ENCODE assay signal across 8 cellular contexts in genomic region chr20:48827880-48828733, GRCh38. TPM values are rescaled to one million over a fixed set of nuclear protein-coding genes. Genes with fewer than 3 reads are reported as not detected.
DNase-seq lines count a peak whose midpoint lies in the region; ATAC-seq lines count a peak whose summit lies in the region.

PREX1 (minus strand) TSS chr20:48827999; CDS start chr20:48827860, 139 bp downstream.

- peaks cover 4% of the 10 kb centered on the region for H3K27me3 Mint-ChIP-seq in activated CD8-positive, alpha-beta memory T cell treated with anti-CD3 and anti-CD28 coated beads, Interleukin-2, amount 10 ng/mL, durations not matched to agents 7 days and 5 days

- CTCF ChIA-PET in activated CD8-positive, alpha-beta memory T cell treated with anti-CD3 and anti-CD28 coated beads, Interleukin-2, amount 10 ng/mL, durations not matched to agents 7 days and 5 days (lab: Charles Lee), result interaction anchor here (0.9 to 2.3 kb wide), 9 partner anchors 11 to 208 kb away, joined by 3 to 9 read pairs (median 3); no protein-coding TSS in a partner anchor

- ATAC-seq in HG02981 (IDR thresholded peaks at IDR 0.05; ENCODE audit: unreplicated experiment), result peak; percentile 44
- peak; percentile 70 for ATAC-seq in activated CD8-positive, alpha-beta memory T cell treated with anti-CD3 and anti-CD28 coated beads, Interleukin-2, amount 10 ng/mL, durations not matched to agents 7 days and 5 days

- peaks cover 31% of the 10 kb centered on the region for H3K4me1 Mint-ChIP-seq in activated CD8-positive, alpha-beta memory T cell treated with anti-CD3 and anti-CD28 coated beads, Interleukin-2, amount 10 ng/mL, durations not matched to agents 7 days and 5 days

- peak within 1 kb of the TSS; percentile 98 for H3K27ac Mint-ChIP-seq in activated CD8-positive, alpha-beta memory T cell treated with anti-CD3 and anti-CD28 coated beads, Interleukin-2, amount 10 ng/mL, durations not matched to agents 7 days and 5 days

- H3K4me3 Mint-ChIP-seq in activated CD8-positive, alpha-beta memory T cell treated with anti-CD3 and anti-CD28 coated beads, Interleukin-2, amount 10 ng/mL, durations not matched to agents 7 days and 5 days, result peak within 1 kb of the TSS; percentile 98

- DNase-seq in NCI-H345 (lab: John Stamatoyannopoulos, UW) (peak; percentile 39), NCI-H345 treated with DMSO at 0.1 percent for 48 hours (lab: John Stamatoyannopoulos, UW; ENCODE audit: unreplicated experiment) (no peak), NCI-H69 (lab: John Stamatoyannopoulos, UW) (peak; percentile 85), middle frontal gyrus (ENCODE audit: extremely low spot score, low spot score) (peak; percentile 56)
- peak; percentile 87 for DNase-seq in activated CD8-positive, alpha-beta memory T cell treated with anti-CD3 and anti-CD28 coated beads, Interleukin-2, amount 10 ng/mL, durations not matched to agents 7 days and 5 days
- peak; percentile 78 to 79 for DNase-seq in stimulated activated CD8-positive, alpha-beta memory T cell treated with anti-CD3 and anti-CD28 coated beads, Interleukin-15, amount 100 ng/mL, for 48 hours (ENCODE audit: low read depth in 2 of 2)

- in situ Hi-C loops in endometrial microvascular endothelial cells (cut with HindIII; ENCODE audit: inconsistent ontology term, low pct_unique_long_range_greater_than_20kb, low sequenced_read_pairs), result no loop called here

- H3K9me3 Mint-ChIP-seq in activated CD8-positive, alpha-beta memory T cell treated with anti-CD3 and anti-CD28 coated beads, Interleukin-2, amount 10 ng/mL, durations not matched to agents 7 days and 5 days (ENCODE audit: low read depth), result no peaks in the 10 kb centered on the region

- H3K36me3 Mint-ChIP-seq in activated CD8-positive, alpha-beta memory T cell treated with anti-CD3 and anti-CD28 coated beads, Interleukin-2, amount 10 ng/mL, durations not matched to agents 7 days and 5 days, result peaks cover 21% of the 10 kb centered on the region

RNA-seq across cellular contexts. Expression of gene PREX1, which starts in this region (rescaled TPM):
- total RNA-seq in activated CD8-positive, alpha-beta memory T cell treated with anti-CD3 and anti-CD28 coated beads, Interleukin-2, amount 10 ng/mL, durations not matched to agents 7 days and 5 days, result 100 to 1,000 TPM; 130 to 156 TPM
- total RNA-seq in endometrial microvascular endothelial cells (ENCODE audit: inconsistent ontology term), result 60.5 TPM
